ENCODE assay signal across 8 cellular contexts in the genomic region with DNA sequence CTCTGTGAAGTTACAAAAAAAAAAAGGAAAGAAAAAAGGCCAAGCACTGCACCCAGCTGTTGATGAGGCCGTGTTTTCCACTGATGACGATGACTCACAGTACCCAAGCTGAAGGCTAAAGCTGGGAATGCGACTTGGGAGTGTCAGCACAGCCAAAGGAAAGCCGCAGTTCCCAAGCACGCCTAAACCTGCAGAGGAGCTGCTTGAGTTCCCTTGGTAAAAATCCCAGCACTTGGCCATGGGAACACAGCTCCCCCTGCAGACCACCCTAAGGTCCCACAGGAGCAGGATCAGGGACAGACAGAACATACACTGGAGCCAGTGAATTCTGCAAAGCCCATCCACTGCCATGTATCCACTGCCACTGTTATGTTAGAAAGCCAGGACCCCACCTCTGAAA. TPM values are rescaled to one million over a fixed set of nuclear protein-coding genes. Genes with fewer than 3 reads are reported as not detected.
A peak's percentile ranks its signal among the peaks of the same experiment; 100 is the strongest.
DNase-seq lines count a peak whose midpoint lies in the region; ATAC-seq and TF ChIP-seq lines count a peak whose summit lies in the region.

No MANE protein-coding gene starts in this region.

- DNase-seq in DMS53 (lab: John Stamatoyannopoulos, UW) (peak; percentile 45), DMS53 treated with DMSO at 0.1 percent for 48 hours (lab: John Stamatoyannopoulos, UW; ENCODE audit: unreplicated experiment) (no peak), NCI-H748 (lab: John Stamatoyannopoulos, UW; ENCODE audit: unreplicated experiment) (peak; percentile 64), dorsolateral prefrontal cortex (peak; percentile 30 to 87 (median 78)), middle frontal gyrus (ENCODE audit: extremely low spot score, low spot score) (peak; percentile 74), cortex of kidney (lab: John Stamatoyannopoulos, UW) (no peak)

- intact Hi-C loops in dorsolateral prefrontal cortex (cut with DNase I): loop anchor here in 1 of 2 donors (10.0 kb wide), 1 partner anchor 208 kb away; no protein-coding TSS in a partner anchor

- H3K27ac Mint-ChIP-seq in activated T-helper 17 cell treated with anti-CD3 and anti-CD28 coated beads, Interleukin-2, amount 50 U/mL, for 72 hours: no peak overlapping the region

- no peaks in the 10 kb centered on the region for H3K4me1 Mint-ChIP-seq in activated T-helper 17 cell treated with anti-CD3 and anti-CD28 coated beads, Interleukin-2, amount 50 U/mL, for 72 hours

- peaks cover 70% of the 10 kb centered on the region for H3K36me3 Mint-ChIP-seq in activated T-helper 17 cell treated with anti-CD3 and anti-CD28 coated beads, Interleukin-2, amount 50 U/mL, for 72 hours (ENCODE audit: low read depth)

- H3K9me3 Mint-ChIP-seq in activated T-helper 17 cell treated with anti-CD3 and anti-CD28 coated beads, Interleukin-2, amount 50 U/mL, for 72 hours: no peaks in the 10 kb centered on the region

- peak in 55 of 56 donors; percentile 41 to 78 (median 63) for TF ChIP-seq CTCF in dorsolateral prefrontal cortex (IDR thresholded peaks at IDR 0.05 in 54 of 56, conservative IDR thresholded peaks at IDR 0.05 in 2 of 56; ENCODE audit: low read depth in 1 of 56, partially characterized antibody in 56 of 56)

- H3K27me3 Mint-ChIP-seq in activated T-helper 17 cell treated with anti-CD3 and anti-CD28 coated beads, Interleukin-2, amount 50 U/mL, for 72 hours: no peaks in the 10 kb centered on the region

- H3K27me3 ChIP-seq in dorsolateral prefrontal cortex: no peaks in the 10 kb centered on the region

- ATAC-seq in activated T-helper 17 cell treated with anti-CD3 and anti-CD28 coated beads, Interleukin-2, amount 50 U/mL, for 72 hours (replicated peaks): no peak
- no peak for ATAC-seq in GM19035 (IDR thresholded peaks at IDR 0.05; ENCODE audit: unreplicated experiment)

- H3K27ac ChIP-seq in dorsolateral prefrontal cortex: peak overlapping the region in 47 of 59 donors; percentile 3 to 87 (median 61)

- H3K4me3 Mint-ChIP-seq in activated T-helper 17 cell treated with anti-CD3 and anti-CD28 coated beads, Interleukin-2, amount 50 U/mL, for 72 hours: no peak overlapping the region

- no peak overlapping the region for H3K4me3 ChIP-seq in dorsolateral prefrontal cortex

RNA-seq across cellular contexts. Expression of a gene that starts 39.9 kb away (rescaled TPM):
- total RNA-seq in dorsolateral prefrontal cortex: 100 to 1,000 TPM in 101 of 120 experiments, 10 to 100 TPM in 19; 58.0 to 174 (median 121) TPM
- 10 to 100 TPM; 47.9 to 76.0 TPM for total RNA-seq in activated T-helper 17 cell treated with anti-CD3 and anti-CD28 coated beads, Interleukin-2, amount 50 U/mL, for 72 hours

Comparison
In these comparisons a context has a peak if more than half of its experiments do, and no peak if none do; other contexts are left out.
1. DNase-seq: peak in DMS53 (single experiment), NCI-H748 (single experiment), dorsolateral prefrontal cortex (10 of 10) and middle frontal gyrus (single experiment); none in DMS53 treated with DMSO at 0.1 percent for 48 hours (single experiment) and cortex of kidney (single experiment).